In the genomic region with DNA sequence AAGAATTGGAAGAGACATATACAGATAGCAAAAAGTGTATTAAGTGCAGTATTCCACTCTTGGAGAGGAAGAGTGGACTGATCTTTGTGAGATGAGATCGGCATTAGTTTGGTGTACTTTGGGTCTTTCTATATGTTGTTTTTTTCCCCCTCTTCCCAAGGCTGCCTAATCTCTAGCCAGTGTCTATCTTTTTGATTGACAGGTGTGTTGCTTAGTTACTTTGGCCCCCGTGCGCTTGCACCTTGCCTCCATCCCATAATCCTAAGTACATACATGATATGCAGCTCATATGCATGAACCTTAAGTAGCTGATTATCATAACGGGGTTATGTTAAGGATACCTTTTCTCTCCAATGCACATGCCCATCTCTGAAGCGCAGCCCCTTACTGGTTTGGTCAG, we compare ENCODE assay signal across 10 cellular contexts. TPM values are rescaled to one million over a fixed set of nuclear protein-coding genes. Genes with fewer than 3 reads are reported as not detected.
"Had no signal": no experiment of that assay in that cellular context is flagged by ENCODE, and none has a peak within 500 bp of the region (broad histone marks: within the 10 kb centered on the region; RNA-seq: fewer than 3 reads in every experiment).

No MANE protein-coding gene starts in this region.

- DNase-seq: GM23248, GOT3, H7, KG1 had no signal

- H2AFZ ChIP-seq: GM23248 had no signal

- H3K4me3 Mint-ChIP-seq: IgD-negative memory B cell had no signal

- H3K27ac Mint-ChIP-seq: IgD-negative memory B cell had no signal

- H3K9ac ChIP-seq: GM23248 had no signal

- H3K4me1 ChIP-seq: HAP-1 had no signal

- ATAC-seq: HCT116 had no signal

- FAIRE-seq: HTR-8/SVneo had no signal

- H3K36me3 ChIP-seq: HAP-1 had no signal

- H3K4me3 ChIP-seq: GM23248, HAP-1 had no signal

- H3K27ac ChIP-seq: GM23248 had no signal

RNA-seq across cellular contexts. Expression of a gene that starts 4.3 kb away (rescaled TPM):
- total RNA-seq: GM23248, H4, HT-29 had no signal
- polyA plus RNA-seq: GM23248, IgD-negative memory B cell had no signal

RNA-seq across cellular contexts. Expression of a gene that starts 35.8 kb away (rescaled TPM):
- total RNA-seq: HT-29 had no signal
- polyA plus RNA-seq: IgD-negative memory B cell had no signal
